In genomic region chr10:100810835-100811116, GRCh38 we compare ENCODE assay signal across 35 cellular contexts.
"Had no signal": no experiment of that assay in that cellular context is flagged by ENCODE, and none has a peak within 500 bp of the region (broad histone marks: within the 10 kb centered on the region; RNA-seq: fewer than 3 reads in every experiment).

No MANE protein-coding gene starts in this region.

- H3K27ac Mint-ChIP-seq: activated B cell treated with CpG ODN at 0.5 μM for 24 hours; activated CD4-positive, alpha-beta memory T cell treated with anti-CD3 and anti-CD28 coated beads for 36 hours; activated CD4-positive, alpha-beta T cell treated with anti-CD3 and anti-CD28 coated beads, Interleukin-2, amount 10 ng/mL, durations not matched to agents 24 days and 14 days; activated CD8-positive, alpha-beta T cell treated with anti-CD3 and anti-CD28 coated beads for 36 hours; activated naive CD4-positive, alpha-beta T cell treated with anti-CD3 and anti-CD28 coated beads for 36 hours; activated naive CD8-positive, alpha-beta T cell treated with anti-CD3 and anti-CD28 coated beads for 36 hours; activated T-cell treated with anti-CD3 and anti-CD28 coated beads, Interleukin-2, amount 50 U/mL, for 72 hours; activated T-helper 1 cell treated with anti-CD3 and anti-CD28 coated beads, Interleukin-12 subunit alpha, Interleukin-12 subunit beta, Interleukin-2, Interleukin-4 antibody, amounts not matched to agents 30 ng/mL and 10 ng/mL and 1 ng/mL, durations not matched to agents 14 hours and 24 hours and 36 hours; activated T-helper 17 cell treated with anti-CD3 and anti-CD28 coated beads, Interleukin-2, amount 50 U/mL, for 72 hours; brain; T-helper 1 cell treated with Interleukin-12 subunit alpha and Interleukin-12 subunit beta and Interleukin-4 antibody, amounts not matched to agents 30 μg/mL and 1 μg/mL, for 36 hours; T-helper 2 cell treated with Interferon-gamma antibody and Interleukin-4, amounts not matched to agents 5 μg/mL and 100 μg/mL, for 36 hours had no signal

- H3K4me1 Mint-ChIP-seq: activated naive CD8-positive, alpha-beta T cell treated with anti-CD3 and anti-CD28 coated beads for 36 hours; activated T-helper 17 cell treated with anti-CD3 and anti-CD28 coated beads, Interleukin-2, amount 50 U/mL, for 72 hours; central memory CD8-positive, alpha-beta T cell had no signal

- H3K9me3 Mint-ChIP-seq: activated B cell treated with CpG ODN at 0.5 μM for 24 hours; activated CD4-positive, alpha-beta memory T cell treated with anti-CD3 and anti-CD28 coated beads for 36 hours; activated CD4-positive, alpha-beta T cell treated with anti-CD3 and anti-CD28 coated beads, Interleukin-2, amount 10 ng/mL, durations not matched to agents 24 days and 14 days; activated CD8-positive, alpha-beta T cell treated with anti-CD3 and anti-CD28 coated beads for 36 hours; activated naive CD4-positive, alpha-beta T cell treated with anti-CD3 and anti-CD28 coated beads for 36 hours; activated naive CD4-positive, alpha-beta T cell treated with anti-CD3 and anti-CD28 coated beads, Interleukin-2, amount 50 U/mL, for 72 hours; activated naive CD8-positive, alpha-beta T cell treated with anti-CD3 and anti-CD28 coated beads for 36 hours; activated T-cell treated with anti-CD3 and anti-CD28 coated beads, Interleukin-2, amount 50 U/mL, for 4 hours; activated T-cell treated with anti-CD3 and anti-CD28 coated beads, Interleukin-2, amount 50 U/mL, for 72 hours; activated T-helper 1 cell treated with anti-CD3 and anti-CD28 coated beads, Interleukin-12 subunit alpha, Interleukin-12 subunit beta, Interleukin-2, Interleukin-4 antibody, amounts not matched to agents 30 ng/mL and 10 ng/mL and 1 ng/mL, durations not matched to agents 14 hours and 24 hours and 36 hours; activated T-helper 17 cell treated with anti-CD3 and anti-CD28 coated beads, Interleukin-2, amount 50 U/mL, for 72 hours; brain; central memory CD8-positive, alpha-beta T cell; T-helper 1 cell treated with Interleukin-12 subunit alpha and Interleukin-12 subunit beta and Interleukin-4 antibody, amounts not matched to agents 30 μg/mL and 1 μg/mL, for 36 hours; T-helper 2 cell treated with Interferon-gamma antibody and Interleukin-4, amounts not matched to agents 5 μg/mL and 100 μg/mL, for 36 hours had no signal

- ATAC-seq: activated CD8-positive, alpha-beta T cell treated with anti-CD3 and anti-CD28 coated beads for 36 hours; activated naive CD4-positive, alpha-beta T cell treated with anti-CD3 and anti-CD28 coated beads, Interleukin-2, amount 50 U/mL, for 72 hours; activated T-cell treated with anti-CD3 and anti-CD28 coated beads, Interleukin-2, amount 50 U/mL, for 4 hours; activated T-cell treated with anti-CD3 and anti-CD28 coated beads, Interleukin-2, amount 50 U/mL, for 72 hours; activated T-helper 17 cell treated with anti-CD3 and anti-CD28 coated beads, Interleukin-2, amount 50 U/mL, for 72 hours had no signal

- H3K4me3 ChIP-seq: adrenal gland, cardiac muscle cell had no signal

- FAIRE-seq: astrocyte, bronchial epithelial cell, TTC549 had no signal

- H3K36me3 Mint-ChIP-seq: activated CD4-positive, alpha-beta memory T cell treated with anti-CD3 and anti-CD28 coated beads for 36 hours; activated naive CD4-positive, alpha-beta T cell treated with anti-CD3 and anti-CD28 coated beads, Interleukin-2, amount 50 U/mL, for 72 hours; activated naive CD8-positive, alpha-beta T cell treated with anti-CD3 and anti-CD28 coated beads for 36 hours; brain had no signal

- H3K4me1 ChIP-seq: adrenal gland had no signal

- H3K9me3 ChIP-seq: adrenal gland had no signal

- DNase-seq: activated B cell treated with CpG ODN at 0.5 μM for 24 hours; activated CD4-positive, alpha-beta memory T cell treated with anti-CD3 and anti-CD28 coated beads for 36 hours; activated CD4-positive, alpha-beta T cell treated with anti-CD3 and anti-CD28 coated beads for 4 hours; activated CD4-positive, alpha-beta T cell treated with anti-CD3 and anti-CD28 coated beads, Interleukin-2, amount 10 ng/mL, durations not matched to agents 24 days and 14 days; activated CD4-positive, alpha-beta T cell treated with anti-CD3 and anti-CD28 coated beads, Interleukin-2, amount 50 U/mL, for 1 hour; activated CD4-positive, alpha-beta T cell treated with anti-CD3 and anti-CD28 coated beads, Interleukin-2, amount 50 U/mL, for 4 hours; activated CD4-positive, CD25-positive, alpha-beta regulatory T cell treated with anti-CD3 and anti-CD28 coated beads, Interleukin-2, amount 50 U/mL, for 72 hours; activated CD8-positive, alpha-beta memory T cell treated with anti-CD3 and anti-CD28 coated beads, Interleukin-2, amount 50 U/mL, for 4 hours; activated CD8-positive, alpha-beta T cell treated with anti-CD3 and anti-CD28 coated beads for 36 hours; activated gamma-delta T cell treated with Interleukin-2 at 50 U/mL for 16 hours; activated naive CD4-positive, alpha-beta T cell; activated naive CD4-positive, alpha-beta T cell treated with anti-CD3 and anti-CD28 coated beads for 36 hours; activated naive CD4-positive, alpha-beta T cell treated with anti-CD3 and anti-CD28 coated beads, Interleukin-2, amount 50 U/mL, for 16 hours; activated naive CD8-positive, alpha-beta T cell treated with anti-CD3 and anti-CD28 coated beads for 36 hours; activated T-cell treated with anti-CD3 and anti-CD28 coated beads for 4 hours; activated T-cell treated with anti-CD3 and anti-CD28 coated beads, Interleukin-2, amount 50 U/mL, for 1 hour; activated T-cell treated with anti-CD3 and anti-CD28 coated beads, Interleukin-2, amount 50 U/mL, for 4 hours; activated T-cell treated with anti-CD3 and anti-CD28 coated beads, Interleukin-2, amount 50 U/mL, for 72 hours; adrenal gland; amniotic stem cell; T-helper 1 cell; T-helper 2 cell; T-helper 9 cell had no signal

- H3K27ac ChIP-seq: adrenal gland, cardiac muscle cell, VCaP had no signal

- H3K4me3 Mint-ChIP-seq: activated B cell treated with CpG ODN at 0.5 μM for 24 hours; activated CD4-positive, alpha-beta memory T cell treated with anti-CD3 and anti-CD28 coated beads for 36 hours; activated CD4-positive, alpha-beta T cell treated with anti-CD3 and anti-CD28 coated beads, Interleukin-2, amount 10 ng/mL, durations not matched to agents 24 days and 14 days; activated CD8-positive, alpha-beta T cell treated with anti-CD3 and anti-CD28 coated beads for 36 hours; activated naive CD4-positive, alpha-beta T cell treated with anti-CD3 and anti-CD28 coated beads for 36 hours; activated naive CD8-positive, alpha-beta T cell treated with anti-CD3 and anti-CD28 coated beads for 36 hours; activated T-cell treated with anti-CD3 and anti-CD28 coated beads, Interleukin-2, amount 50 U/mL, for 4 hours; activated T-cell treated with anti-CD3 and anti-CD28 coated beads, Interleukin-2, amount 50 U/mL, for 72 hours; activated T-helper 1 cell treated with anti-CD3 and anti-CD28 coated beads, Interleukin-12 subunit alpha, Interleukin-12 subunit beta, Interleukin-2, Interleukin-4 antibody, amounts not matched to agents 30 ng/mL and 10 ng/mL and 1 ng/mL, durations not matched to agents 14 hours and 24 hours and 36 hours; activated T-helper 17 cell treated with anti-CD3 and anti-CD28 coated beads, Interleukin-2, amount 50 U/mL, for 72 hours; brain; central memory CD8-positive, alpha-beta T cell; T-helper 1 cell treated with Interleukin-12 subunit alpha and Interleukin-12 subunit beta and Interleukin-4 antibody, amounts not matched to agents 30 μg/mL and 1 μg/mL, for 36 hours; T-helper 2 cell treated with Interferon-gamma antibody and Interleukin-4, amounts not matched to agents 5 μg/mL and 100 μg/mL, for 36 hours had no signal

- H3K36me3 ChIP-seq: adrenal gland, cardiac muscle cell had no signal
